8 cellular contexts compared by ENCODE assay signal in the genomic region with DNA sequence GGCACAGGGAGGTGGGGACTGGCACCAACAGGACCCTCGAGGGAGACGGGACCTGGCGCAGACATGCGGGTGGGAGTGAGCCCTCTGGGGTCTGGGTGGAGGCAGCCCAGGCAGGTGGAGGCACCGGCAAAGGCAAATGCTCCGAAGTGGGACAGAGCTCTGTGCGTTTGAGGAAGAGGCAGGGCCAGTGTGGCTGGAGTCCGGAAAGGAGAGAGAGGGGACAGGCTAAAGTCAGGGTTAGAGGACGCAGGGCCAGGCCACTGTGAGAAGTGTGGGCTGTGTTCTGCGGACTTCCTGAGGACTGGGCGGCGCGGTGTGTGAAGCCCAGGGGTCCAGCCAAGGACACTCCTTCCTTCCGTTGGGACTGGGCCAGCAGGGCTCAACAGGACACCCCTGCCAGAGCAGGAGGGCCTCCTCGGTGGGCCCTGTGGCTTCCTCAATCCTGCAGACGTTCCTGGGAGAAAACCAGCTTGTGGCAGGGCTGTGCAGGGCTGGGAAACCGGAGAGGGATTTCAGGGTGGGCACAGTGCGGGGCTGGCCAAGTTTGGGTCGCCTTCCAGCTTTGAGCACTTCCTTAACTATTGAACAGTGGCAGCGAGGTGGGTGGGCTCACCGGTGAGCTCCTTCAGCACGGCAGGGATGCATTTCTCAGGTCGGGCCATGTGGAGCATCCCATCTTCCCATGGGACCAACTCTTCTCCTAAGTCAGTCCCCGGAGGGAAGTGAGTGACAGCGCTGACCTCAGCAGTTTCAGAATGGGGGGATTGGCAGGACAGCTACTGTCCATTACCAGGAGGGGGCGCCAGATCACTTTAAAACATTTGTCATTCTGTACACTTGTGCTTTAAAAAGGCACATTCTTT. TPM values are rescaled to one million over a fixed set of nuclear protein-coding genes. Genes with fewer than 3 reads are reported as not detected.
A peak's percentile ranks its signal among the peaks of the same experiment; 100 is the strongest.
DNase-seq lines count a peak whose midpoint lies in the region.

No MANE protein-coding gene starts in this region.

- DNase-seq in DMS 273 (lab: John Stamatoyannopoulos, UW; ENCODE audit: unreplicated experiment) (peak; percentile 85), DMS 273 treated with DMSO at 0.1 percent for 48 hours (lab: John Stamatoyannopoulos, UW) (no peak), NAMALWA (ENCODE audit: low spot score) (peak; percentile 77), T-helper 2 cell (peak in 4 of 5 experiments; percentile 20 to 52 (median 41)), amniotic stem cell (lab: John Stamatoyannopoulos, UW) (peak; percentile 68), iPS-NIHi11 (ENCODE audit: low spot score) (peak; percentile 83), mesenteric fat pad (ENCODE audit: low spot score) (no peak)
- DNase-seq in stimulated activated CD4-positive, alpha-beta T cell treated with anti-CD3 and anti-CD28 coated beads, Interleukin-2, amount 100 ng/mL, for 24 hours, result peak; percentile 76 to 79

RNA-seq across cellular contexts. Expression of gene MOCS3, which starts 22.5 kb away (rescaled TPM):
- 3.6 TPM for total RNA-seq in mesenteric fat pad

RNA-seq across cellular contexts. Expression of gene DPM1, which starts 22.8 kb away (rescaled TPM):
- 34.2 TPM for total RNA-seq in mesenteric fat pad

RNA-seq across cellular contexts. Expression of gene KCNG1, which starts 41.8 kb away (rescaled TPM):
- total RNA-seq in mesenteric fat pad, result 0.19 TPM

RNA-seq across cellular contexts. Expression of gene ADNP, which starts 49.8 kb away (rescaled TPM):
- 42.0 TPM for total RNA-seq in mesenteric fat pad

Comparison
In these comparisons a context has a peak if more than half of its experiments do, and no peak if none do; other contexts are left out.
1. DNase-seq: peak in DMS 273 (single experiment), NAMALWA (single experiment), T-helper 2 cell (4 of 5), amniotic stem cell (single experiment), iPS-NIHi11 (single experiment) and stimulated activated CD4-positive, alpha-beta T cell treated with anti-CD3 and anti-CD28 coated beads, Interleukin-2, amount 100 ng/mL, for 24 hours (2 of 2); none in DMS 273 treated with DMSO at 0.1 percent for 48 hours (single experiment) and mesenteric fat pad (single experiment).